Comparison of ENCODE assay signal across 8 cellular contexts in genomic region chr10:78964952-78965633, GRCh38.
A peak's percentile ranks its signal among the peaks of the same experiment; 100 is the strongest.
DNase-seq lines count a peak whose midpoint lies in the region; ATAC-seq, FAIRE-seq and TF ChIP-seq lines count a peak whose summit lies in the region.

No MANE protein-coding gene starts in this region.

- 35 to 37% methylated on average over 15 to 17 of the region's 17 CpGs for whole genome bisulfite sequencing in aorta, 2 donors

- no peak for ATAC-seq in aorta (ENCODE audit: low FRiP score)
- ATAC-seq in GM18907 (IDR thresholded peaks at IDR 0.05; ENCODE audit: unreplicated experiment), result no peak

- no peaks in the 10 kb centered on the region for H3K27me3 ChIP-seq in aorta (ENCODE audit: control insufficient read depth in 1 of 2, insufficient read depth in 2 of 2, low read length in 1 of 2)

- no peak for TF ChIP-seq CTCF in kidney (IDR thresholded peaks at IDR 0.05; ENCODE audit: borderline replicate concordance, extremely low read depth, insufficient read depth)

- no peaks in the 10 kb centered on the region for H3K36me3 ChIP-seq in kidney (ENCODE audit: control insufficient read depth in 1 of 2, insufficient read depth in 2 of 2, low read length in 2 of 2)
- no peaks in the 10 kb centered on the region for H3K36me3 ChIP-seq in aorta (ENCODE audit: control insufficient read depth in 1 of 2, insufficient read depth in 2 of 2, low read length in 1 of 2)

- H3K9me3 ChIP-seq in kidney (ENCODE audit: control insufficient read depth in 1 of 2, low read length in 2 of 2) (no peaks in the 10 kb centered on the region), aorta (ENCODE audit: control insufficient read depth, low read length) (no peaks in the 10 kb centered on the region)

- DNase-seq in SIG-M5 treated with dmso at 0.1 percent for 504 hours (lab: John Stamatoyannopoulos, UW; ENCODE audit: unreplicated experiment) (peak; percentile 6), SIG-M5 (lab: John Stamatoyannopoulos, UW) (no peak), anterior cingulate cortex (lab: John Stamatoyannopoulos, UW) (peak in 55 of 58 donors; percentile 13 to 91 (median 68)), kidney (peak; percentile 96), aorta (peak; percentile 63 to 81), GM03348 (ENCODE audit: low spot score) (no peak)
- DNase-seq in activated CD8-positive, alpha-beta memory T cell treated with anti-CD3 and anti-CD28 coated beads for 24 hours, result no peak

- H3K4me3 ChIP-seq in kidney (ENCODE audit: low read length in 2 of 2) (no peak overlapping the region), aorta (ENCODE audit: low read length in 2 of 2) (no peak overlapping the region)

- peaks cover 5 to 7% of the 10 kb centered on the region in 2 donors for H3K4me1 ChIP-seq in kidney (ENCODE audit: control insufficient read depth in 1 of 2, insufficient read depth in 1 of 2, low read depth in 1 of 2, low read length in 2 of 2)
- peaks cover 0 to 6% of the 10 kb centered on the region in 2 donors for H3K4me1 ChIP-seq in aorta (ENCODE audit: control insufficient read depth in 1 of 2, insufficient read depth in 2 of 2, low read length in 2 of 2)

- intact Hi-C loops in kidney (cut with DNase I), result no loop called here
- intact Hi-C loops in aorta (cut with DNase I), result no loop called here

- no peak overlapping the region for H3K9ac ChIP-seq in kidney (ENCODE audit: low read length in 2 of 2)

- FAIRE-seq in kidney (lab: Jason Lieb, UNC), result no peak

- peak overlapping the region; percentile 23 to 65 for H3K27ac ChIP-seq in kidney (ENCODE audit: low read depth in 2 of 2, low read length in 2 of 2)
- no peak overlapping the region for H3K27ac ChIP-seq in aorta (ENCODE audit: low read depth in 1 of 2, low read length in 2 of 2)

Comparison
In these comparisons a context has a peak if more than half of its experiments do, and no peak if none do; other contexts are left out.
1. DNase-seq: peak in SIG-M5 treated with dmso at 0.1 percent for 504 hours (single experiment), anterior cingulate cortex (55 of 58), kidney (single experiment) and aorta (2 of 2); none in SIG-M5 (single experiment), activated CD8-positive, alpha-beta memory T cell treated with anti-CD3 and anti-CD28 coated beads for 24 hours (single experiment) and GM03348 (single experiment).
2. H3K27ac ChIP-seq: peak in kidney (2 of 2); none in aorta (0 of 2).